ENCODE assay signal across 8 cellular contexts in genomic region chr6:34154668-34155447, GRCh38. TPM values are rescaled to one million over a fixed set of nuclear protein-coding genes. Genes with fewer than 3 reads are reported as not detected.
DNase-seq lines count a peak whose midpoint lies in the region; ATAC-seq, FAIRE-seq and TF ChIP-seq lines count a peak whose summit lies in the region.

No MANE protein-coding gene starts in this region.

- H3K27me3 ChIP-seq in breast epithelium = peaks cover 0 to 37% of the 10 kb centered on the region in 2 donors
- peaks cover 44% of the 10 kb centered on the region for H3K27me3 ChIP-seq in keratinocyte (ENCODE audit: control insufficient read depth, extremely low read depth, insufficient read depth, low read length)

- H2AFZ ChIP-seq in keratinocyte (ENCODE audit: control insufficient read depth, low read length) = peak overlapping the region; percentile 6

- no peak overlapping the region for H3K9ac ChIP-seq in keratinocyte (ENCODE audit: control insufficient read depth, extremely low read depth, insufficient read depth, low read length)

- DNase-seq in GM03348 (ENCODE audit: low spot score) = peak; percentile 94
- peak in 1 of 2 donors; percentile 60 for DNase-seq in breast epithelium (ENCODE audit: low spot score in 2 of 2)
- no peak for DNase-seq in keratinocyte (ENCODE audit: low read depth, low spot score)
- peak; percentile 76 to 81 for DNase-seq in stimulated activated CD4-positive, alpha-beta T cell treated with anti-CD3 and anti-CD28 coated beads, Interleukin-2, amount 100 ng/mL, for 48 hours

- H4K20me1 ChIP-seq in keratinocyte (ENCODE audit: control insufficient read depth, extremely low read depth, insufficient read depth, low read length) = no peaks in the 10 kb centered on the region

- peaks cover 7 to 12% of the 10 kb centered on the region in 2 donors for H3K9me3 ChIP-seq in breast epithelium
- peaks cover 3% of the 10 kb centered on the region for H3K9me3 ChIP-seq in keratinocyte (ENCODE audit: control insufficient read depth, low read depth, low read length)

- H3K4me3 ChIP-seq in WI38 (ENCODE audit: low read depth, low read length) (peak overlapping the region; percentile 29), breast epithelium (peak overlapping the region in 2 of 3 donors; percentile 32 to 58), keratinocyte (ENCODE audit: control insufficient read depth in 2 of 3, extremely low read depth in 1 of 3, insufficient read depth in 2 of 3, low read depth in 1 of 3, low read length in 3 of 3) (peak overlapping the region in 1 of 3 experiments; percentile 38)

- no peak for TF ChIP-seq POLR2A in breast epithelium (IDR thresholded peaks at IDR 0.05)

- dilution Hi-C loops in keratinocyte (cut with MboI; ENCODE audit: extremely low pct_ligation_motif_present, low sequenced_read_pairs) = no loop called here

- H3K36me3 ChIP-seq in breast epithelium (no peaks in the 10 kb centered on the region), keratinocyte (ENCODE audit: control insufficient read depth in 2 of 2, extremely low read depth in 1 of 2, insufficient read depth in 2 of 2, low read length in 2 of 2) (no peaks in the 10 kb centered on the region)

- no peaks in the 10 kb centered on the region for H3K9me1 ChIP-seq in keratinocyte (ENCODE audit: control insufficient read depth, extremely low read depth, insufficient read depth, low read length)

- H3K79me2 ChIP-seq in keratinocyte (ENCODE audit: control insufficient read depth, insufficient read depth, low read length) = no peaks in the 10 kb centered on the region

- H3K27ac ChIP-seq in breast epithelium = no peak overlapping the region
- no peak overlapping the region for H3K27ac ChIP-seq in keratinocyte (ENCODE audit: control insufficient read depth, insufficient read depth, low read length)

- ATAC-seq in GM18861 (IDR thresholded peaks at IDR 0.05; ENCODE audit: unreplicated experiment) = no peak
- no peak for ATAC-seq in GM19463 (IDR thresholded peaks at IDR 0.05; ENCODE audit: unreplicated experiment)

- peak overlapping the region; percentile 74 for H3K4me2 ChIP-seq in keratinocyte (ENCODE audit: control insufficient read depth, extremely low read depth, insufficient read depth, low read depth, low read length)

- intact Hi-C loops in breast epithelium (cut with DNase I; ENCODE audit: low total_unique reads) = loop anchor here (10.0 kb wide), 1 partner anchor 390 kb away; no protein-coding TSS in a partner anchor

- TF ChIP-seq CTCF in LNCAP (IDR thresholded peaks at IDR 0.05) = peak; percentile 97
- peak; percentile 97 for TF ChIP-seq CTCF in WI38 (IDR thresholded peaks at IDR 0.05; ENCODE audit: low read depth, low read length)
- peak; percentile 83 to 97 (median 93) for TF ChIP-seq CTCF in breast epithelium (IDR thresholded peaks at IDR 0.05)
- peak; percentile 80 to 95 (median 90) for TF ChIP-seq CTCF in keratinocyte (optimal IDR thresholded peaks at IDR 0.05 in 1 of 3, IDR thresholded peaks at IDR 0.05 in 1 of 3, conservative IDR thresholded peaks at IDR 0.05 in 1 of 3; ENCODE audit: extremely low read depth in 1 of 3, insufficient read depth in 2 of 3, low read length in 3 of 3)

- no peak for FAIRE-seq in keratinocyte (lab: Jason Lieb, UNC)

- H3K4me1 ChIP-seq in breast epithelium (peaks cover 0 to 5% of the 10 kb centered on the region in 2 donors), keratinocyte (ENCODE audit: control insufficient read depth, extremely low read depth, insufficient read depth, low read length) (peaks cover 3% of the 10 kb centered on the region)

RNA-seq across cellular contexts. Expression of gene GRM4, which starts 9.0 kb away (rescaled TPM):
- not detected for total RNA-seq in breast epithelium
- polyA plus RNA-seq in keratinocyte = not detected in 3 replicates
- not detected for polyA plus RNA-seq in keratinocyte (2011; ENCODE audit: low read depth)
- polyA plus RNA-seq in keratinocyte (2011; cell fraction: cytosol; rRNA removed) = not detected in 2 replicates
- polyA plus RNA-seq in keratinocyte (2011; cell fraction: nucleus; rRNA removed) = 0.05 and 0.13 TPM in 2 replicates
- polyA plus RNA-seq in keratinocyte (2012; ENCODE audit: low replicate concordance) = 0.05 TPM in 1 of 2 replicates, not detected in the other
- polyA minus RNA-seq in keratinocyte = not detected in 3 replicates
- not detected for polyA minus RNA-seq in keratinocyte (2011; cell fraction: cytosol; rRNA and poly(A)+ RNA removed)
- not detected in 2 replicates for polyA minus RNA-seq in keratinocyte (2011; cell fraction: nucleus; rRNA and poly(A)+ RNA removed)
